Comparison of ENCODE assay signal across 1 cellular context in genomic region chr16:89507834-89508590, GRCh38.
TF ChIP-seq lines count a peak whose summit lies in the region.

Gene SPG7, plus strand, starts transcription at chr16:89508403. Its CDS starts 15 bp downstream, at chr16:89508418.

TF ChIP-seq in K562, 482 proteins besides CTCF, POLR2A, EP300 and RAD21 (continued from another document and continues in another):
- TF ChIP-seq TAF1 (IDR thresholded peaks at IDR 0.05; ENCODE audit: control insufficient read depth, extremely low read depth, insufficient read depth, low read length, severe bottlenecking) (peak; percentile 60), ELF1 (tag; IDR thresholded peaks at IDR 0.05) (no peak), ZKSCAN1 (IDR thresholded peaks at IDR 0.05; ENCODE audit: low read depth, low read length) (no peak; the same call in 1 of the 2 replicates), EHMT2 (IDR thresholded peaks at IDR 0.05) (no peak), IFI16 (CRISPR knock-in tag; IDR thresholded peaks at IDR 0.05) (no peak), ZNF668 (CRISPR knock-in tag; IDR thresholded peaks at IDR 0.05) (no peak), PML (IDR thresholded peaks at IDR 0.05; ENCODE audit: low read length) (no peak; the same call in 1 of the 2 replicates), UBTF (IDR thresholded peaks at IDR 0.05; ENCODE audit: borderline replicate concordance in 1 of 2, low read depth in 2 of 2, low read length in 2 of 2) (peak in 1 of 2 experiments; percentile 63; a peak in 1 of 4 replicates), TAL1 (IDR thresholded peaks at IDR 0.05) (no peak), MAFF (IDR thresholded peaks at IDR 0.05; ENCODE audit: low read length) (no peak), ZFPM2 (CRISPR knock-in tag; IDR thresholded peaks at IDR 0.05) (0 out of 2 replicates have a peak, but pooled peaks have one; percentile 47), U2AF1 (optimal IDR thresholded peaks at IDR 0.05; ENCODE audit: low read depth, low read length) (peak; percentile 56), GTF2A2 (tag; IDR thresholded peaks at IDR 0.05) (no peak), HBP1 (CRISPR knock-in tag; IDR thresholded peaks at IDR 0.05) (no peak), RFX7 (CRISPR knock-in tag; IDR thresholded peaks at IDR 0.05) (no peak), NRF1 (conservative IDR thresholded peaks at IDR 0.05 in 1 of 2, IDR thresholded peaks at IDR 0.05 in 1 of 2) (peak; percentile 97), ZNF224 (CRISPR knock-in tag; IDR thresholded peaks at IDR 0.05) (0 out of 2 replicates have a peak, but pooled peaks have one; percentile 19), GTF2B (IDR thresholded peaks at IDR 0.05; ENCODE audit: extremely low read depth, insufficient read length) (no peak), MITF (IDR thresholded peaks at IDR 0.05) (no peak; the same call in 1 of the 2 replicates), ZNF57 (CRISPR knock-in tag; IDR thresholded peaks at IDR 0.05) (no peak), SMARCB1 (IDR thresholded peaks at IDR 0.05; ENCODE audit: insufficient read length, low read depth) (peak; percentile 51), PTBP1 (IDR thresholded peaks at IDR 0.05; ENCODE audit: low read depth, low read length) (no peak), ZNF134 (CRISPR knock-in tag; conservative IDR thresholded peaks at IDR 0.05) (no peak), TCF15 (CRISPR knock-in tag; IDR thresholded peaks at IDR 0.05) (no peak), FUS (optimal IDR thresholded peaks at IDR 0.05; ENCODE audit: low read depth, low read length) (peak; percentile 50), KDM1A (IDR thresholded peaks at IDR 0.05) (no peak), NUFIP1 (IDR thresholded peaks at IDR 0.05; ENCODE audit: partially characterized antibody) (no peak), ETS2 (tag; IDR thresholded peaks at IDR 0.05; ENCODE audit: borderline replicate concordance, poor library complexity, severe bottlenecking) (no peak), GTF2E2 (tag; IDR thresholded peaks at IDR 0.05) (peak; percentile 79; the same call in 1 of the 2 replicates), PRPF4 (IDR thresholded peaks at IDR 0.05; ENCODE audit: insufficient read depth, low read depth, low read length, poor library complexity, severe bottlenecking) (peak; percentile 68), FOXP4 (CRISPR knock-in tag; IDR thresholded peaks at IDR 0.05; ENCODE audit: borderline replicate concordance) (no peak), MGA (IDR thresholded peaks at IDR 0.05) (peak; percentile 96), BMI1 (IDR thresholded peaks at IDR 0.05; ENCODE audit: low read length) (no peak), RNF219 (CRISPR knock-in tag; IDR thresholded peaks at IDR 0.05) (no peak)
